In genomic region chr7:151351967-151352366, GRCh38 we compare ENCODE assay signal across 9 cellular contexts. TPM values are rescaled to one million over a fixed set of nuclear protein-coding genes. Genes with fewer than 3 reads are reported as not detected.
DNase-seq lines count a peak whose midpoint lies in the region; ATAC-seq and TF ChIP-seq lines count a peak whose summit lies in the region.
"Had no signal": no experiment of that assay in that cellular context is flagged by ENCODE, and none has a peak within 500 bp of the region (broad histone marks: within the 10 kb centered on the region; RNA-seq: fewer than 3 reads in every experiment).

No MANE protein-coding gene starts in this region.

- H3K36me3 ChIP-seq in DOHH2 (ENCODE audit: control insufficient read depth, low read length) (peaks cover 79% of the 10 kb centered on the region), osteoblast (ENCODE audit: insufficient read depth, low read length) (peaks cover 74% of the 10 kb centered on the region)

- no peaks in the 10 kb centered on the region for H3K27me3 Mint-ChIP-seq in natural killer cell (ENCODE audit: low read depth in 2 of 2)
- no peaks in the 10 kb centered on the region for H3K27me3 Mint-ChIP-seq in HFFc6 (ENCODE audit: insufficient read depth)

- H2AFZ ChIP-seq in osteoblast (ENCODE audit: low read length), result no peak overlapping the region

- peak; percentile 18 to 24 for DNase-seq in activated CD4-positive, alpha-beta T cell treated with anti-CD3 and anti-CD28 coated beads, Interleukin-2, amount 50 U/mL, for 4 hours
- no peak for DNase-seq in natural killer cell
- DNase-seq in omental fat pad (ENCODE audit: low spot score), result no peak
- no peak for DNase-seq in osteoblast (ENCODE audit: insufficient read length, low spot score, missing footprints)
- DNase-seq in NCI-H1105 treated with DMSO at 0.1 percent for 48 hours (lab: John Stamatoyannopoulos, UW), result no peak
- no peak for DNase-seq in HFFc6

- H3K4me3 Mint-ChIP-seq in natural killer cell (peak overlapping the region; percentile 81), HFFc6 (no peak overlapping the region)

- H3K9me3 Mint-ChIP-seq in natural killer cell, result no peaks in the 10 kb centered on the region
- no peaks in the 10 kb centered on the region for H3K9me3 Mint-ChIP-seq in HFFc6

- H3K27ac ChIP-seq in DOHH2 (ENCODE audit: low read depth, low read length) (peak overlapping the region; percentile 90), osteoblast (ENCODE audit: low read depth, low read length) (no peak overlapping the region)
- H3K27ac ChIP-seq: C4-2B had no signal

- H3K9me3 ChIP-seq in DOHH2 (ENCODE audit: control insufficient read depth, insufficient read depth, low read length), result no peaks in the 10 kb centered on the region
- H3K9me3 ChIP-seq in osteoblast (ENCODE audit: low read depth, low read length), result no peaks in the 10 kb centered on the region

- H3K4me2 ChIP-seq in DOHH2 (ENCODE audit: low read length), result peak overlapping the region; percentile 93
- no peak overlapping the region for H3K4me2 ChIP-seq in osteoblast (ENCODE audit: insufficient read depth, low read length)

- peaks cover 15% of the 10 kb centered on the region for H3K36me3 Mint-ChIP-seq in natural killer cell
- H3K36me3 Mint-ChIP-seq in HFFc6 (ENCODE audit: low read depth), result peaks cover 19% of the 10 kb centered on the region

- ATAC-seq in HG03159 (IDR thresholded peaks at IDR 0.05; ENCODE audit: unreplicated experiment) (peak; percentile 42), natural killer cell (peak; percentile 22 to 37 (median 25)), omental fat pad (ENCODE audit: low FRiP score) (no peak)

- H3K4me1 Mint-ChIP-seq in natural killer cell (peaks cover 29 to 34% of the 10 kb centered on the region in 2 donors), HFFc6 (ENCODE audit: low read depth) (peaks cover 9% of the 10 kb centered on the region; the same call in 1 of the 2 replicates)

- H3K4me1 ChIP-seq in DOHH2 (ENCODE audit: control insufficient read depth, low read length) (peaks cover 52% of the 10 kb centered on the region), osteoblast (ENCODE audit: insufficient read depth, low read length) (no peaks in the 10 kb centered on the region)

- H3K4me3 ChIP-seq in DOHH2 (ENCODE audit: low read length) (peak overlapping the region; percentile 71), osteoblast (ENCODE audit: insufficient read depth, low read length) (no peak overlapping the region)

- H4K20me1 ChIP-seq in DOHH2 (ENCODE audit: control insufficient read depth, insufficient read depth, low read depth, low read length) (no peaks in the 10 kb centered on the region), osteoblast (ENCODE audit: insufficient read depth, low read length) (peaks cover 5% of the 10 kb centered on the region)

- no peaks in the 10 kb centered on the region for H3K9me2 ChIP-seq in DOHH2 (replicated peaks; ENCODE audit: control insufficient read depth, low read length)

- H3K27me3 ChIP-seq in DOHH2 (ENCODE audit: control insufficient read depth, low read length) (no peaks in the 10 kb centered on the region), osteoblast (ENCODE audit: insufficient read depth, low read length) (no peaks in the 10 kb centered on the region)

- intact Hi-C loops in natural killer cell (cut with micrococcal nuclease), result loop anchor here (5.0 kb wide), 1 partner anchor 280 kb away; no protein-coding TSS in a partner anchor

- H3F3A ChIP-seq in DOHH2 (ENCODE audit: control insufficient read depth, insufficient read depth), result peaks cover 23% of the 10 kb centered on the region

- H3K27ac Mint-ChIP-seq in natural killer cell (peak overlapping the region; percentile 98 to 100), HFFc6 (no peak overlapping the region)

- peaks cover 15% of the 10 kb centered on the region for H3K79me2 ChIP-seq in DOHH2 (ENCODE audit: control insufficient read depth, low read length)
- peaks cover 6% of the 10 kb centered on the region for H3K79me2 ChIP-seq in osteoblast (ENCODE audit: insufficient read depth, low read length)

- TF ChIP-seq CTCF in DOHH2 (IDR thresholded peaks at IDR 0.05; ENCODE audit: low read depth, low read length, poor library complexity, severe bottlenecking) (no peak), natural killer cell (IDR thresholded peaks at IDR 0.05) (no peak), omental fat pad (IDR thresholded peaks at IDR 0.05) (no peak), osteoblast (IDR thresholded peaks at IDR 0.05; ENCODE audit: extremely low read depth, low read depth, low read length) (no peak), HFFc6 (IDR thresholded peaks at IDR 0.05) (no peak)

RNA-seq across cellular contexts. Expression of gene NUB1, which starts 10.4 kb away (rescaled TPM):
- 100 to 1,000 TPM; 110 to 113 (median 111) TPM for total RNA-seq in natural killer cell
- 10 to 100 TPM; 48.6 to 76.4 (median 56.0) TPM for total RNA-seq in omental fat pad
- 48.9 and 50.7 TPM in 2 replicates for total RNA-seq in osteoblast
- total RNA-seq in HFFc6 (2021; fragmentation: NEBNext Ultra II Directional; extraction: Animal tissue kit (Norgen Biotek cat#: 25700)), result 10 to 100 TPM; 30.6 to 37.8 (median 34.8) TPM

RNA-seq across cellular contexts. Expression of gene WDR86, which starts 57.9 kb away (rescaled TPM):
- total RNA-seq in natural killer cell (1 to 10 TPM; 1.6 to 4.6 (median 2.1) TPM), omental fat pad (10 to 100 TPM; 17.2 to 41.5 (median 22.1) TPM), osteoblast (8.5 and 15.6 TPM in 2 replicates)
- not detected for total RNA-seq in HFFc6 (2021; fragmentation: NEBNext Ultra II Directional; extraction: Animal tissue kit (Norgen Biotek cat#: 25700))

Comparison
In these comparisons a context has a peak if more than half of its experiments do, and no peak if none do; other contexts are left out.
1. DNase-seq: peak in activated CD4-positive, alpha-beta T cell treated with anti-CD3 and anti-CD28 coated beads, Interleukin-2, amount 50 U/mL, for 4 hours (2 of 2); none in natural killer cell (single experiment), omental fat pad (single experiment), osteoblast (single experiment), NCI-H1105 treated with DMSO at 0.1 percent for 48 hours (single experiment) and HFFc6 (single experiment).